8 cellular contexts compared by ENCODE assay signal in the genomic region with DNA sequence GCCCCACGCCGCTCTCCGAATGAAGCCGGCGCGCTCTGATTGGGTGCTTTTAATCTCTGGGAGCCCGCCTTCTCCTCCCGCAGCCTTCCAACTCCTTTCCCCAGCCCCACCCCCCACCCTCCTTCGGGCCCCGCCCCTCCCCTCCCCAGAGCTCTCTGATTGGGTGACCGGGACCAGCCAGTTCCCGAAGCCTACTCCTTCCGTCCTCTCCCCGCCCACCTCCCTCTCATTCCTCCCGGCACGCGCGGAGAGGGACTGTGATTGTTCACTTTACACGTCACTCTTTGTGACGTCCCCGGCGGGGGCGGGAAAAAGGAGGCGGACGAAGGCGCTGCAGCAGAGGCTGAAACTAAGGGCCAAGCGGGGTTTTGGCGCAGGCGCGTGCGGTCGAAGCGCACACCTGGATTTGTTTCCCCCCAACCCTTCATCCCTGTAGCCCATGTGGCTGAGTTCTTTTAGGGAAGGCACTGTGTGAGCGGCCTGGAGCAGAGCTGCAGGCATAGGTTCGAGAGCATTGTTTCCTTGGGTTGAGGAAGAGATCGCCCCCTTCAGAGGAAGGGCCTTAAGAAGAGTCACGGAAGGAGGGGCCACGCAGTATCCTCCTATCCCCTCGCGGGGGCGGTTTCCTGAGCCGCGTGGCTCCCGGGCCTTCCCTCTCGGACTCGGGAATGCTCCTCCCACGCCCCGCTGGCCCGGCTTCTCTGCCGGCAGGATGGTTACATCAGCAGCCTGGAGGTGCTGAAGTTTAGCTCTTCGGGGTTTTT. TPM values are rescaled to one million over a fixed set of nuclear protein-coding genes. Genes with fewer than 3 reads are reported as not detected.
DNase-seq lines count a peak whose midpoint lies in the region; ATAC-seq and TF ChIP-seq lines count a peak whose summit lies in the region.

A gene (minus strand): TSS at position 21 of the 764 bp plus-strand sequence. CDS start 361 bp downstream, outside the sequence.

- WGBS in smooth muscle cell (ENCODE audit: low lambda C conversion rate): under 1% methylated on average over 47 of the region's 51 CpGs

- H3K79me2 ChIP-seq in smooth muscle cell (ENCODE audit: low read depth): peaks cover 40% of the 10 kb centered on the region

- peaks cover 8% of the 10 kb centered on the region for H3K36me3 Mint-ChIP-seq in WTC11

- TF ChIP-seq POLR2A in GM18951 (IDR thresholded peaks at IDR 0.05; ENCODE audit: extremely low read depth, insufficient read depth, insufficient read length): peak; percentile 71

- peaks cover 26% of the 10 kb centered on the region for H3K4me1 Mint-ChIP-seq in WTC11

- in situ Hi-C loops in GM18951 (cut with MboI; ENCODE audit: low sequenced_read_pairs, unreplicated experiment): no loop called here

- H3K4me2 ChIP-seq in smooth muscle cell: peak within 1 kb of the TSS; percentile 93

- H2AFZ ChIP-seq in smooth muscle cell (ENCODE audit: low read depth): peak within 1 kb of the TSS; percentile 85

- TF ChIP-seq CTCF in AG09319 (IDR thresholded peaks at IDR 0.05; ENCODE audit: low read depth, low read length) (peak; percentile 28), WTC11 (IDR thresholded peaks at IDR 0.05) (no peak), cardiac fibroblast (IDR thresholded peaks at IDR 0.05; ENCODE audit: low read depth, low read length) (no peak), smooth muscle cell (IDR thresholded peaks at IDR 0.05; ENCODE audit: borderline replicate concordance, insufficient read depth, poor library complexity, severe bottlenecking) (no peak)

- H3K4me3 ChIP-seq in cardiac fibroblast (replicated peaks in 1 of 2; ENCODE audit: low read depth in 2 of 2, low read length in 2 of 2) (peak within 1 kb of the TSS; percentile 83 to 93), smooth muscle cell (peak within 1 kb of the TSS; percentile 86)

- H3K27ac Mint-ChIP-seq in WTC11: peak within 1 kb of the TSS; percentile 99

- CTCF ChIA-PET in WTC11 (lab: Charles Lee): interaction anchor here (1.0 to 1.8 kb wide), 6 partner anchors 10 to 87 kb away, joined by 3 to 10 read pairs (median 4); no protein-coding TSS in a partner anchor

- DNase-seq in AG09319 (ENCODE audit: extremely low read depth, low read depth) (peak; percentile 98), NCI-H226 (peak; percentile 89), WTC11 (ENCODE audit: low spot score) (peak; percentile 99), cardiac fibroblast (ENCODE audit: low read depth in 2 of 2) (peak; percentile 99 to 100), iPS-NIHi7 (ENCODE audit: extremely low spot score) (peak; percentile 91), smooth muscle cell (lab: John Stamatoyannopoulos, UW; ENCODE audit: unreplicated experiment) (peak; percentile 95)

- no peaks in the 10 kb centered on the region for H3K36me3 ChIP-seq in smooth muscle cell (ENCODE audit: low read depth)

- no peaks in the 10 kb centered on the region for H3K27me3 Mint-ChIP-seq in WTC11 (ENCODE audit: low read depth)

- no peaks in the 10 kb centered on the region for H3F3A ChIP-seq in smooth muscle cell (ENCODE audit: low read depth)

- H3K4me1 ChIP-seq in smooth muscle cell (ENCODE audit: low read depth): peaks cover 21% of the 10 kb centered on the region

- H3K27me3 ChIP-seq in smooth muscle cell (ENCODE audit: low read depth): no peaks in the 10 kb centered on the region

- H3K9ac ChIP-seq in smooth muscle cell (ENCODE audit: low read depth): peak within 1 kb of the TSS; percentile 92

- ATAC-seq in HG03196 (IDR thresholded peaks at IDR 0.05; ENCODE audit: unreplicated experiment): peak; percentile 81
- peak; percentile 90 for ATAC-seq in WTC11

- peak within 1 kb of the TSS; percentile 95 for H3K27ac ChIP-seq in smooth muscle cell (ENCODE audit: low read depth)

- POLR2A ChIA-PET in WTC11 (lab: Charles Lee): interaction anchor here (0.6 to 2.2 kb wide), 12 partner anchors 10 to 1153 kb away, joined by 3 to 10 read pairs (median 3); a partner anchor contains a TSS

- H4K20me1 ChIP-seq in smooth muscle cell (ENCODE audit: low read depth): peaks cover 34% of the 10 kb centered on the region

- peaks cover 3% of the 10 kb centered on the region for H3K9me3 Mint-ChIP-seq in WTC11

- no peaks in the 10 kb centered on the region for H3K9me3 ChIP-seq in smooth muscle cell (replicated peaks; ENCODE audit: low read depth)

- peak within 1 kb of the TSS; percentile 96 for H3K4me3 Mint-ChIP-seq in WTC11

TF ChIP-seq in WTC11, 78 proteins besides CTCF, POLR2A, EP300 and RAD21 (continues in another document):
- no peak for TF ChIP-seq ZNF219 (CRISPR knock-in tag; IDR thresholded peaks at IDR 0.05; ENCODE audit: borderline replicate concordance)
- TF ChIP-seq FOXP1 (CRISPR knock-in tag; IDR thresholded peaks at IDR 0.05; ENCODE audit: borderline replicate concordance): peak; percentile 41; the same call in 1 of the 2 replicates
- TF ChIP-seq, protein P1, sequence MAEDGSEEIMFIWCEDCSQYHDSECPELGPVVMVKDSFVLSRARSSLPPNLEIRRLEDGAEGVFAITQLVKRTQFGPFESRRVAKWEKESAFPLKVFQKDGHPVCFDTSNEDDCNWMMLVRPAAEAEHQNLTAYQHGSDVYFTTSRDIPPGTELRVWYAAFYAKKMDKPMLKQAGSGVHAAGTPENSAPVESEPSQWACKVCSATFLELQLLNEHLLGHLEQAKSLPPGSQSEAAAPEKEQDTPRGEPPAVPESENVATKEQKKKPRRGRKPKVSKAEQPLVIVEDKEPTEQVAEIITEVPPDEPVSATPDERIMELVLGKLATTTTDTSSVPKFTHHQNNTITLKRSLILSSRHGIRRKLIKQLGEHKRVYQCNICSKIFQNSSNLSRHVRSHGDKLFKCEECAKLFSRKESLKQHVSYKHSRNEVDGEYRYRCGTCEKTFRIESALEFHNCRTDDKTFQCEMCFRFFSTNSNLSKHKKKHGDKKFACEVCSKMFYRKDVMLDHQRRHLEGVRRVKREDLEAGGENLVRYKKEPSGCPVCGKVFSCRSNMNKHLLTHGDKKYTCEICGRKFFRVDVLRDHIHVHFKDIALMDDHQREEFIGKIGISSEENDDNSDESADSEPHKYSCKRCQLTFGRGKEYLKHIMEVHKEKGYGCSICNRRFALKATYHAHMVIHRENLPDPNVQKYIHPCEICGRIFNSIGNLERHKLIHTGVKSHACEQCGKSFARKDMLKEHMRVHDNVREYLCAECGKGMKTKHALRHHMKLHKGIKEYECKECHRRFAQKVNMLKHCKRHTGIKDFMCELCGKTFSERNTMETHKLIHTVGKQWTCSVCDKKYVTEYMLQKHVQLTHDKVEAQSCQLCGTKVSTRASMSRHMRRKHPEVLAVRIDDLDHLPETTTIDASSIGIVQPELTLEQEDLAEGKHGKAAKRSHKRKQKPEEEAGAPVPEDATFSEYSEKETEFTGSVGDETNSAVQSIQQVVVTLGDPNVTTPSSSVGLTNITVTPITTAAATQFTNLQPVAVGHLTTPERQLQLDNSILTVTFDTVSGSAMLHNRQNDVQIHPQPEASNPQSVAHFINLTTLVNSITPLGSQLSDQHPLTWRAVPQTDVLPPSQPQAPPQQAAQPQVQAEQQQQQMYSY (CRISPR knock-in tag; IDR thresholded peaks at IDR 0.05): no peak
- TF ChIP-seq CBFB (CRISPR knock-in tag; IDR thresholded peaks at IDR 0.05; ENCODE audit: low read depth): 0 out of 2 replicates have a peak, but pooled peaks have one; percentile 31
- TF ChIP-seq ESRRA (CRISPR knock-in tag; IDR thresholded peaks at IDR 0.05; ENCODE audit: borderline replicate concordance): 0 out of 2 replicates have a peak, but pooled peaks have one; percentile 40
- peak; percentile 90 for TF ChIP-seq SP1 (CRISPR knock-in tag; conservative IDR thresholded peaks at IDR 0.05)
- TF ChIP-seq, protein P2, sequence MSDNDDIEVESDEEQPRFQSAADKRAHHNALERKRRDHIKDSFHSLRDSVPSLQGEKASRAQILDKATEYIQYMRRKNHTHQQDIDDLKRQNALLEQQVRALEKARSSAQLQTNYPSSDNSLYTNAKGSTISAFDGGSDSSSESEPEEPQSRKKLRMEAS (CRISPR knock-in tag; IDR thresholded peaks at IDR 0.05): peak; percentile 94
- peak; percentile 84 for TF ChIP-seq CREM (CRISPR knock-in tag; IDR thresholded peaks at IDR 0.05)
- TF ChIP-seq, protein P3, sequence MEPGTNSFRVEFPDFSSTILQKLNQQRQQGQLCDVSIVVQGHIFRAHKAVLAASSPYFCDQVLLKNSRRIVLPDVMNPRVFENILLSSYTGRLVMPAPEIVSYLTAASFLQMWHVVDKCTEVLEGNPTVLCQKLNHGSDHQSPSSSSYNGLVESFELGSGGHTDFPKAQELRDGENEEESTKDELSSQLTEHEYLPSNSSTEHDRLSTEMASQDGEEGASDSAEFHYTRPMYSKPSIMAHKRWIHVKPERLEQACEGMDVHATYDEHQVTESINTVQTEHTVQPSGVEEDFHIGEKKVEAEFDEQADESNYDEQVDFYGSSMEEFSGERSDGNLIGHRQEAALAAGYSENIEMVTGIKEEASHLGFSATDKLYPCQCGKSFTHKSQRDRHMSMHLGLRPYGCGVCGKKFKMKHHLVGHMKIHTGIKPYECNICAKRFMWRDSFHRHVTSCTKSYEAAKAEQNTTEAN (CRISPR knock-in tag; IDR thresholded peaks at IDR 0.05): no peak
- TF ChIP-seq RELA (CRISPR knock-in tag; IDR thresholded peaks at IDR 0.05; ENCODE audit: borderline replicate concordance): 0 out of 2 replicates have a peak, but pooled peaks have one; percentile 29
- TF ChIP-seq, protein P4, sequence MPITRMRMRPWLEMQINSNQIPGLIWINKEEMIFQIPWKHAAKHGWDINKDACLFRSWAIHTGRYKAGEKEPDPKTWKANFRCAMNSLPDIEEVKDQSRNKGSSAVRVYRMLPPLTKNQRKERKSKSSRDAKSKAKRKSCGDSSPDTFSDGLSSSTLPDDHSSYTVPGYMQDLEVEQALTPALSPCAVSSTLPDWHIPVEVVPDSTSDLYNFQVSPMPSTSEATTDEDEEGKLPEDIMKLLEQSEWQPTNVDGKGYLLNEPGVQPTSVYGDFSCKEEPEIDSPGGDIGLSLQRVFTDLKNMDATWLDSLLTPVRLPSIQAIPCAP (CRISPR knock-in tag; IDR thresholded peaks at IDR 0.05): no peak
- 0 out of 2 replicates have a peak, but pooled peaks have one; percentile 25 for TF ChIP-seq MYBL2 (CRISPR knock-in tag; IDR thresholded peaks at IDR 0.05)

RNA-seq across cellular contexts. Expression of the gene that starts here (rescaled TPM):
- total RNA-seq in WTC11 (2021) (70.4 to 79.4 TPM (median 73.9 TPM) in 3 replicates), smooth muscle cell (81.4 and 97.4 TPM in 2 replicates)
- 28.7 and 34.4 TPM in 2 replicates for polyA plus RNA-seq in smooth muscle cell

Comparison
In these comparisons a context has a peak if more than half of its experiments do, and no peak if none do; other contexts are left out.
1. Peak in every context shown above with its lines: DNase-seq, ATAC-seq, H3K4me3 ChIP-seq and H3K27ac ChIP-seq.